ENCODE assay signal across 15 cellular contexts in genomic region chr9:459491-460444, GRCh38. TPM values are rescaled to one million over a fixed set of nuclear protein-coding genes. Genes with fewer than 3 reads are reported as not detected.
DNase-seq lines count a peak whose midpoint lies in the region; ATAC-seq and TF ChIP-seq lines count a peak whose summit lies in the region.
"Had no signal": no experiment of that assay in that cellular context is flagged by ENCODE, and none has a peak within 500 bp of the region (broad histone marks: within the 10 kb centered on the region; RNA-seq: fewer than 3 reads in every experiment).

No MANE protein-coding gene starts in this region.

- POLR2A ChIA-PET in CD4-positive, alpha-beta T cell (lab: Charles Lee) = no interaction called here

- no peak overlapping the region for H3K4me3 Mint-ChIP-seq in CD4-positive, alpha-beta T cell

- H3K9me3 ChIP-seq in CD4-positive, alpha-beta T cell (ENCODE audit: control insufficient read depth, low read length) = no peaks in the 10 kb centered on the region
- H3K9me3 ChIP-seq in WERI-Rb-1 (ENCODE audit: severe bottlenecking) = no peaks in the 10 kb centered on the region
- H3K9me3 ChIP-seq in mucosa of descending colon = no peaks in the 10 kb centered on the region
- H3K9me3 ChIP-seq: ovary had no signal

- CTCF ChIA-PET in CD4-positive, alpha-beta T cell (lab: Charles Lee) = no interaction called here

- H3K36me3 ChIP-seq in WERI-Rb-1 = peaks cover 13% of the 10 kb centered on the region
- H3K36me3 ChIP-seq in mucosa of descending colon (ENCODE audit: low read depth) = no peaks in the 10 kb centered on the region
- H3K36me3 ChIP-seq: ovary had no signal

- H3K4me1 ChIP-seq in mucosa of descending colon (ENCODE audit: low read depth) = no peaks in the 10 kb centered on the region

- no peaks in the 10 kb centered on the region for H3K27me3 ChIP-seq in CD4-positive, alpha-beta T cell (ENCODE audit: control insufficient read depth, insufficient read depth, low read length)
- H3K27me3 ChIP-seq in WERI-Rb-1 (ENCODE audit: insufficient read depth, low read depth, severe bottlenecking) = no peaks in the 10 kb centered on the region
- H3K27me3 ChIP-seq: ovary had no signal

- H3K27ac Mint-ChIP-seq in CD4-positive, alpha-beta T cell = peak overlapping the region; percentile 61

- no peak overlapping the region for H3K27ac ChIP-seq in CD4-positive, alpha-beta T cell (ENCODE audit: low read depth, low read length)
- H3K27ac ChIP-seq in WERI-Rb-1 = no peak overlapping the region
- H3K27ac ChIP-seq: coronary artery, ovary had no signal

- H3K36me3 Mint-ChIP-seq in CD4-positive, alpha-beta T cell (ENCODE audit: low read depth) = peaks cover 85% of the 10 kb centered on the region

- intact Hi-C loops in CD4-positive, alpha-beta T cell (cut with DNase I, micrococcal nuclease) = no loop called here
- intact Hi-C loops in mucosa of descending colon (cut with DNase I, micrococcal nuclease) = no loop called here

- ATAC-seq in CD4-positive, alpha-beta T cell (ENCODE audit: poor library complexity) = no peak
- ATAC-seq in mucosa of descending colon (peak; percentile 52), HG02588 (IDR thresholded peaks at IDR 0.05; ENCODE audit: unreplicated experiment) (no peak), HG03342 (IDR thresholded peaks at IDR 0.05; ENCODE audit: unreplicated experiment) (no peak), HG03097 (IDR thresholded peaks at IDR 0.05; ENCODE audit: low FRiP score, unreplicated experiment) (no peak)

- no peak for TF ChIP-seq CTCF in CD4-positive, alpha-beta T cell (IDR thresholded peaks at IDR 0.05)
- peak; percentile 16; the same call in 1 of the 2 replicates for TF ChIP-seq CTCF in WERI-Rb-1 (IDR thresholded peaks at IDR 0.05; ENCODE audit: low read depth, low read length)
- no peak for TF ChIP-seq CTCF in mucosa of descending colon (IDR thresholded peaks at IDR 0.05)

- no peaks in the 10 kb centered on the region for H3K9me3 Mint-ChIP-seq in CD4-positive, alpha-beta T cell

- no peak overlapping the region for H3K4me3 ChIP-seq in Jurkat, Clone E6-1 (ENCODE audit: low read length)
- H3K4me3 ChIP-seq in WERI-Rb-1 (ENCODE audit: low read depth, low read length) (no peak overlapping the region), mucosa of descending colon (no peak overlapping the region)
- H3K4me3 ChIP-seq: coronary artery, ovary had no signal

- peaks cover 4% of the 10 kb centered on the region for H3K4me1 Mint-ChIP-seq in CD4-positive, alpha-beta T cell (ENCODE audit: low read depth)

- no peak for DNase-seq in CD4-positive, alpha-beta T cell
- DNase-seq in Jurkat, Clone E6-1 (ENCODE audit: low read depth, low spot score) = peak; percentile 20
- DNase-seq in WERI-Rb-1 (no peak), mucosa of descending colon (no peak), medulla oblongata (ENCODE audit: extremely low spot score) (no peak)
- DNase-seq: DMS79; erythroblast; NCI-H146; NCI-H510A treated with DMSO at 0.1 percent for 48 hours; ovary; stimulated activated naive CD4-positive, alpha-beta T cell had no signal

- H3K27me3 Mint-ChIP-seq in CD4-positive, alpha-beta T cell = no peaks in the 10 kb centered on the region

RNA-seq across cellular contexts. Expression of gene KANK1, which starts 44.7 kb away (rescaled TPM):
- 1 to 10 TPM; 2.3 to 3.0 TPM for total RNA-seq in CD4-positive, alpha-beta T cell
- 5.6 TPM for polyA plus RNA-seq in Jurkat, Clone E6-1 (2012; ENCODE audit: insufficient read depth, insufficient read length)
- total RNA-seq in mucosa of descending colon = 10 to 100 TPM; 23.1 to 65.3 (median 26.5) TPM

Comparison
In these comparisons a context has a peak if more than half of its experiments do, and no peak if none do; other contexts are left out.
1. RNA of gene KANK1, which starts 44.7 kb away (total RNA-seq): 23.1 to 65.3 TPM in mucosa of descending colon; 2.3 to 3.0 TPM in CD4-positive, alpha-beta T cell; every median in the first group is over 4 times any median in the second.